In genomic region chr21:45999581-46000181, GRCh38 we compare ENCODE assay signal across 25 cellular contexts. TPM values are rescaled to one million over a fixed set of nuclear protein-coding genes. Genes with fewer than 3 reads are reported as not detected.
DNase-seq lines count a peak whose midpoint lies in the region; ATAC-seq and TF ChIP-seq lines count a peak whose summit lies in the region.
"Had no signal": no experiment of that assay in that cellular context is flagged by ENCODE, and none has a peak within 500 bp of the region (broad histone marks: within the 10 kb centered on the region; RNA-seq: fewer than 3 reads in every experiment).

No MANE protein-coding gene starts in this region.

- peaks cover 61% of the 10 kb centered on the region for H3K36me3 ChIP-seq in ACC112 (ENCODE audit: insufficient read depth, low read length)
- H3K36me3 ChIP-seq in osteoblast (ENCODE audit: insufficient read depth, low read length): peaks cover 96% of the 10 kb centered on the region

- H3K4me3 ChIP-seq in ACC112 (ENCODE audit: low read depth, low read length) (no peak overlapping the region), AG04450 (ENCODE audit: low read depth, low read length) (no peak overlapping the region), coronary artery (no peak overlapping the region), osteoblast (ENCODE audit: insufficient read depth, low read length) (no peak overlapping the region)
- H3K4me3 ChIP-seq: cardiac muscle cell had no signal

- H3K9me3 Mint-ChIP-seq in stimulated activated effector memory CD8-positive, alpha-beta T cell treated with anti-CD3 and anti-CD28 coated beads, Interleukin-12 subunit alpha, Interleukin-12 subunit beta, amount 100 ng/mL, for 72 hours: no peaks in the 10 kb centered on the region
- H3K9me3 Mint-ChIP-seq: activated naive CD8-positive, alpha-beta T cell treated with anti-CD3 and anti-CD28 coated beads, Interleukin-2, amount 50 U/mL, for 24 hours; activated T-cell treated with anti-CD3 and anti-CD28 coated beads, Interleukin-2, amount 50 U/mL, for 24 hours; immature natural killer cell; neural crest cell; T-helper 2 cell treated with Interferon-gamma antibody and Interleukin-4, amounts not matched to agents 5 μg/mL and 100 μg/mL, for 36 hours had no signal

- H3K4me3 Mint-ChIP-seq in stimulated activated effector memory CD8-positive, alpha-beta T cell treated with anti-CD3 and anti-CD28 coated beads, Interleukin-12 subunit alpha, Interleukin-12 subunit beta, amount 100 ng/mL, for 72 hours: no peak overlapping the region
- H3K4me3 Mint-ChIP-seq: activated naive CD8-positive, alpha-beta T cell treated with anti-CD3 and anti-CD28 coated beads, Interleukin-2, amount 50 U/mL, for 24 hours; activated T-cell treated with anti-CD3 and anti-CD28 coated beads, Interleukin-2, amount 50 U/mL, for 24 hours; immature natural killer cell; neural crest cell; stimulated activated memory B cell treated with anti-CD40 and anti-IgM and Interleukin-4, amounts not matched to agents 10 μg/mL and 1 μg/mL and 100 μg/mL, for 72 hours; T-helper 2 cell treated with Interferon-gamma antibody and Interleukin-4, amounts not matched to agents 5 μg/mL and 100 μg/mL, for 36 hours had no signal

- no peaks in the 10 kb centered on the region for H3K4me1 Mint-ChIP-seq in stimulated activated effector memory CD8-positive, alpha-beta T cell treated with anti-CD3 and anti-CD28 coated beads, Interleukin-12 subunit alpha, Interleukin-12 subunit beta, amount 100 ng/mL, for 72 hours
- H3K4me1 Mint-ChIP-seq: activated naive CD8-positive, alpha-beta T cell treated with anti-CD3 and anti-CD28 coated beads, Interleukin-2, amount 50 U/mL, for 24 hours; immature natural killer cell; neural crest cell; stimulated activated memory B cell treated with anti-CD40 and anti-IgM and Interleukin-4, amounts not matched to agents 10 μg/mL and 1 μg/mL and 100 μg/mL, for 72 hours had no signal

- H2AFZ ChIP-seq in ACC112 (ENCODE audit: low read length, unreplicated experiment) (no peak overlapping the region), osteoblast (ENCODE audit: low read length) (no peak overlapping the region)

- H3K27me3 ChIP-seq in ACC112 (ENCODE audit: insufficient read depth, low read length): no peaks in the 10 kb centered on the region
- H3K27me3 ChIP-seq in AG04450 (ENCODE audit: control insufficient read depth, insufficient read depth, low read length): no peaks in the 10 kb centered on the region
- no peaks in the 10 kb centered on the region for H3K27me3 ChIP-seq in osteoblast (ENCODE audit: insufficient read depth, low read length)
- H3K27me3 ChIP-seq: cardiac muscle cell had no signal

- TF ChIP-seq CTCF in AG04450 (IDR thresholded peaks at IDR 0.05; ENCODE audit: low read depth, low read length) (no peak), coronary artery (IDR thresholded peaks at IDR 0.05) (no peak), osteoblast (IDR thresholded peaks at IDR 0.05; ENCODE audit: extremely low read depth, low read depth, low read length) (no peak)

- CTCF ChIA-PET in AG04450 (lab: Charles Lee): no interaction called here

- peaks cover 10% of the 10 kb centered on the region for H3K4me1 ChIP-seq in ACC112 (ENCODE audit: control insufficient read depth, insufficient read depth, low read length, unreplicated experiment)
- no peaks in the 10 kb centered on the region for H3K4me1 ChIP-seq in osteoblast (ENCODE audit: insufficient read depth, low read length)

- H4K20me1 ChIP-seq in osteoblast (ENCODE audit: insufficient read depth, low read length): peaks cover 38% of the 10 kb centered on the region

- H3K27ac ChIP-seq in ACC112 (ENCODE audit: low read depth, low read length) (0 out of 2 replicates have a peak overlapping the region, but pooled peaks have one; percentile 9), AG04450 (ENCODE audit: low read depth, low read length) (peak overlapping the region; percentile 21), coronary artery (peak overlapping the region in 1 of 2 donors; percentile 51), osteoblast (ENCODE audit: low read depth, low read length) (no peak overlapping the region)
- H3K27ac ChIP-seq: C4-2B had no signal

- no peaks in the 10 kb centered on the region for H3K36me3 Mint-ChIP-seq in stimulated activated effector memory CD8-positive, alpha-beta T cell treated with anti-CD3 and anti-CD28 coated beads, Interleukin-12 subunit alpha, Interleukin-12 subunit beta, amount 100 ng/mL, for 72 hours
- H3K36me3 Mint-ChIP-seq: immature natural killer cell; stimulated activated memory B cell treated with anti-CD40 and anti-IgM and Interleukin-4, amounts not matched to agents 10 μg/mL and 1 μg/mL and 100 μg/mL, for 72 hours had no signal

- POLR2A ChIA-PET in AG04450 (lab: Yijun Ruan, JAX): interaction anchor here (1.0 to 1.7 kb wide), 2 partner anchors 28 to 67 kb away, joined by 4 to 5 read pairs; no protein-coding TSS in a partner anchor

- H3K9me3 ChIP-seq in AG04450 (ENCODE audit: control insufficient read depth, insufficient read depth, low read length): peaks cover 58% of the 10 kb centered on the region; the same call in 1 of the 2 replicates
- no peaks in the 10 kb centered on the region for H3K9me3 ChIP-seq in osteoblast (ENCODE audit: low read depth, low read length)
- H3K9me3 ChIP-seq: Caco-2 had no signal

- no peak for DNase-seq in AG04450 (ENCODE audit: low read depth, low spot score)
- peak; percentile 67 for DNase-seq in coronary artery (ENCODE audit: low spot score)
- peak; percentile 84 for DNase-seq in osteoblast (ENCODE audit: insufficient read length, low spot score, missing footprints)
- no peak for DNase-seq in T-helper 9 cell
- DNase-seq in stimulated activated effector memory CD8-positive, alpha-beta T cell treated with anti-CD3 and anti-CD28 coated beads, Interleukin-12 subunit alpha, Interleukin-12 subunit beta, amount 100 ng/mL, for 72 hours (ENCODE audit: low spot score in 2 of 2): no peak
- DNase-seq in central memory CD4-positive, alpha-beta T cell: no peak
- DNase-seq in NCI-H2227 treated with DMSO at 0.1 percent for 48 hours (lab: John Stamatoyannopoulos, UW): no peak
- DNase-seq: activated naive CD8-positive, alpha-beta T cell treated with anti-CD3 and anti-CD28 coated beads, Interleukin-2, amount 50 U/mL, for 24 hours; immature natural killer cell; Karpas-422; NCI-H1436; NCI-H2081 treated with DMSO at 0.1 percent for 48 hours; NCI-H774; SIG-M5 had no signal

- no peak overlapping the region for H3K4me2 ChIP-seq in osteoblast (ENCODE audit: insufficient read depth, low read length)

- no peak for ATAC-seq in stimulated activated effector memory CD8-positive, alpha-beta T cell treated with anti-CD3 and anti-CD28 coated beads, Interleukin-12 subunit alpha, Interleukin-12 subunit beta, amount 100 ng/mL, for 72 hours
- ATAC-seq: activated naive CD8-positive, alpha-beta T cell treated with anti-CD3 and anti-CD28 coated beads, Interleukin-2, amount 50 U/mL, for 24 hours; HCT116; HepG2; left colon; stimulated activated memory B cell treated with anti-CD40 and anti-IgM and Interleukin-4, amounts not matched to agents 10 μg/mL and 1 μg/mL and 100 μg/mL, for 72 hours had no signal

- H3K27ac Mint-ChIP-seq in stimulated activated effector memory CD8-positive, alpha-beta T cell treated with anti-CD3 and anti-CD28 coated beads, Interleukin-12 subunit alpha, Interleukin-12 subunit beta, amount 100 ng/mL, for 72 hours: no peak overlapping the region
- H3K27ac Mint-ChIP-seq: activated naive CD8-positive, alpha-beta T cell treated with anti-CD3 and anti-CD28 coated beads, Interleukin-2, amount 50 U/mL, for 24 hours; activated T-cell treated with anti-CD3 and anti-CD28 coated beads, Interleukin-2, amount 50 U/mL, for 24 hours; immature natural killer cell; stimulated activated memory B cell treated with anti-CD40 and anti-IgM and Interleukin-4, amounts not matched to agents 10 μg/mL and 1 μg/mL and 100 μg/mL, for 72 hours; T-helper 2 cell treated with Interferon-gamma antibody and Interleukin-4, amounts not matched to agents 5 μg/mL and 100 μg/mL, for 36 hours had no signal

- H3K79me2 ChIP-seq in ACC112 (ENCODE audit: control insufficient read depth, insufficient read depth, low read length, unreplicated experiment): peaks cover 6% of the 10 kb centered on the region
- peaks cover 26% of the 10 kb centered on the region for H3K79me2 ChIP-seq in osteoblast (ENCODE audit: insufficient read depth, low read length)

RNA-seq across cellular contexts. Expression of gene COL6A1, which starts 18.1 kb away (rescaled TPM):
- polyA plus RNA-seq in AG04450 (2011; rRNA removed): 493 and 591 TPM in 2 replicates
- 196 and 210 TPM in 2 replicates for polyA minus RNA-seq in AG04450 (2011; rRNA and poly(A)+ RNA removed)
- 1,531 and 1,612 TPM in 2 replicates for total RNA-seq in osteoblast

Comparison
In these comparisons a context has a peak if more than half of its experiments do, and no peak if none do; other contexts are left out.
1. DNase-seq: peak in coronary artery (single experiment) and osteoblast (single experiment); none in AG04450 (single experiment), T-helper 9 cell (single experiment), stimulated activated effector memory CD8-positive, alpha-beta T cell treated with anti-CD3 and anti-CD28 coated beads, Interleukin-12 subunit alpha, Interleukin-12 subunit beta, amount 100 ng/mL, for 72 hours (0 of 2), central memory CD4-positive, alpha-beta T cell (single experiment) and NCI-H2227 treated with DMSO at 0.1 percent for 48 hours (single experiment).